ENCODE assay signal across 8 cellular contexts in genomic region chr11:61567286-61568061, GRCh38. TPM values are rescaled to one million over a fixed set of nuclear protein-coding genes. Genes with fewer than 3 reads are reported as not detected.
A peak's percentile ranks its signal among the peaks of the same experiment; 100 is the strongest.
DNase-seq lines count a peak whose midpoint lies in the region; ATAC-seq, FAIRE-seq and TF ChIP-seq lines count a peak whose summit lies in the region.

No MANE protein-coding gene starts in this region.

- peaks cover 1% of the 10 kb centered on the region for H3K4me1 Mint-ChIP-seq in activated T-cell treated with anti-CD3 and anti-CD28 coated beads, Interleukin-2, amount 50 U/mL, for 24 hours (ENCODE audit: low read depth)
- H3K4me1 Mint-ChIP-seq in natural killer cell treated with Interleukin-12 subunit alpha and Interleukin-12 subunit beta and Interleukin-15 and Interleukin-18, amount 100 ng/mL, for 72 hours (ENCODE audit: low read depth in 2 of 2) = peaks cover 0 to 7% of the 10 kb centered on the region in 2 donors

- no peak overlapping the region for H3K4me3 Mint-ChIP-seq in activated T-cell treated with anti-CD3 and anti-CD28 coated beads, Interleukin-2, amount 50 U/mL, for 24 hours
- no peak overlapping the region for H3K4me3 Mint-ChIP-seq in natural killer cell treated with Interleukin-12 subunit alpha and Interleukin-12 subunit beta and Interleukin-15 and Interleukin-18, amount 100 ng/mL, for 72 hours

- no peak overlapping the region for H3K27ac Mint-ChIP-seq in activated T-cell treated with anti-CD3 and anti-CD28 coated beads, Interleukin-2, amount 50 U/mL, for 24 hours
- H3K27ac Mint-ChIP-seq in natural killer cell treated with Interleukin-12 subunit alpha and Interleukin-12 subunit beta and Interleukin-15 and Interleukin-18, amount 100 ng/mL, for 72 hours = no peak overlapping the region

- peak overlapping the region; percentile 12 for H3K4me3 ChIP-seq in fibroblast of mammary gland (ENCODE audit: control insufficient read depth, low read depth, low read length)

- ATAC-seq in natural killer cell treated with Interleukin-12 subunit alpha and Interleukin-12 subunit beta and Interleukin-15 and Interleukin-18, amount 100 ng/mL, for 72 hours = peak; percentile 60 to 73
- ATAC-seq in GM18868 (IDR thresholded peaks at IDR 0.05; ENCODE audit: unreplicated experiment) = no peak

- DNase-seq in GM19239 (ENCODE audit: insufficient read length, low spot score) (peak; percentile 74), OCI-M2 (lab: John Stamatoyannopoulos, UW; ENCODE audit: unreplicated experiment) (peak; percentile 25), fibroblast of mammary gland (ENCODE audit: low read depth) (peak; percentile 77), NCI-H1105 (lab: John Stamatoyannopoulos, UW) (no peak)
- peak; percentile 76 for DNase-seq in activated T-cell treated with anti-CD3 and anti-CD28 coated beads, Interleukin-2, amount 50 U/mL, for 24 hours
- DNase-seq in natural killer cell treated with Interleukin-12 subunit alpha and Interleukin-12 subunit beta and Interleukin-15 and Interleukin-18, amount 100 ng/mL, for 72 hours (ENCODE audit: low spot score) = no peak
- DNase-seq in stimulated activated naive CD4-positive, alpha-beta T cell treated with Interleukin-2 at 50 U/mL for 16 hours (lab: John Stamatoyannopoulos, UW) = peak; percentile 65

- H3K27me3 Mint-ChIP-seq in activated T-cell treated with anti-CD3 and anti-CD28 coated beads, Interleukin-2, amount 50 U/mL, for 24 hours = peaks cover 89% of the 10 kb centered on the region
- peaks cover 34 to 43% of the 10 kb centered on the region in 2 donors for H3K27me3 Mint-ChIP-seq in natural killer cell treated with Interleukin-12 subunit alpha and Interleukin-12 subunit beta and Interleukin-15 and Interleukin-18, amount 100 ng/mL, for 72 hours

- FAIRE-seq in GM19239 (lab: Jason Lieb, UNC) = no peak

- H3K36me3 Mint-ChIP-seq in activated T-cell treated with anti-CD3 and anti-CD28 coated beads, Interleukin-2, amount 50 U/mL, for 24 hours (ENCODE audit: low read depth) = no peaks in the 10 kb centered on the region
- H3K36me3 Mint-ChIP-seq in natural killer cell treated with Interleukin-12 subunit alpha and Interleukin-12 subunit beta and Interleukin-15 and Interleukin-18, amount 100 ng/mL, for 72 hours = no peaks in the 10 kb centered on the region

- peaks cover 2% of the 10 kb centered on the region for H3K9me3 Mint-ChIP-seq in activated T-cell treated with anti-CD3 and anti-CD28 coated beads, Interleukin-2, amount 50 U/mL, for 24 hours
- no peaks in the 10 kb centered on the region for H3K9me3 Mint-ChIP-seq in natural killer cell treated with Interleukin-12 subunit alpha and Interleukin-12 subunit beta and Interleukin-15 and Interleukin-18, amount 100 ng/mL, for 72 hours

- peak; percentile 44 for TF ChIP-seq CTCF in fibroblast of mammary gland (conservative IDR thresholded peaks at IDR 0.05; ENCODE audit: control insufficient read depth, insufficient read depth, low read depth, low read length)

RNA-seq across cellular contexts. Expression of gene SYT7, which starts 13.4 kb away (rescaled TPM):
- not detected for total RNA-seq in natural killer cell treated with Interleukin-12 subunit alpha and Interleukin-12 subunit beta and Interleukin-15 and Interleukin-18, amount 100 ng/mL, for 72 hours

RNA-seq across cellular contexts. Expression of gene LRRC10B, which starts 58.9 kb away (rescaled TPM):
- not detected for total RNA-seq in natural killer cell treated with Interleukin-12 subunit alpha and Interleukin-12 subunit beta and Interleukin-15 and Interleukin-18, amount 100 ng/mL, for 72 hours

Comparison
In these comparisons a context has a peak if more than half of its experiments do, and no peak if none do; other contexts are left out.
1. DNase-seq: peak in GM19239 (single experiment), OCI-M2 (single experiment), activated T-cell treated with anti-CD3 and anti-CD28 coated beads, Interleukin-2, amount 50 U/mL, for 24 hours (single experiment), fibroblast of mammary gland (single experiment) and stimulated activated naive CD4-positive, alpha-beta T cell treated with Interleukin-2 at 50 U/mL for 16 hours (single experiment); none in natural killer cell treated with Interleukin-12 subunit alpha and Interleukin-12 subunit beta and Interleukin-15 and Interleukin-18, amount 100 ng/mL, for 72 hours (single experiment) and NCI-H1105 (single experiment).